ENCODE assay signal across 18 cellular contexts in genomic region chr12:28857327-28857726, GRCh38.
DNase-seq lines count a peak whose midpoint lies in the region; ATAC-seq, FAIRE-seq and TF ChIP-seq lines count a peak whose summit lies in the region.
"Had no signal": no experiment of that assay in that cellular context is flagged by ENCODE, and none has a peak within 500 bp of the region (broad histone marks: within the 10 kb centered on the region; RNA-seq: fewer than 3 reads in every experiment).

No MANE protein-coding gene starts in this region.

- H3K27me3 ChIP-seq in IMR-90 (ENCODE audit: control insufficient read depth, insufficient read depth, low read length) = no peaks in the 10 kb centered on the region
- no peaks in the 10 kb centered on the region for H3K27me3 ChIP-seq in OCI-LY3 (ENCODE audit: low read depth, low read length)
- H3K27me3 ChIP-seq in K562 (ENCODE audit: control insufficient read depth in 2 of 2, insufficient read depth in 2 of 2, low read length in 2 of 2) = no peaks in the 10 kb centered on the region
- H3K27me3 ChIP-seq: BE2C had no signal

- no peak overlapping the region for H2BK15ac ChIP-seq in IMR-90 (ENCODE audit: low read depth, low read length)

- in situ Hi-C loops in IMR-90 (cut with MboI; ENCODE audit: low sequenced_read_pairs) = no loop called here
- in situ Hi-C loops in K562 (cut with MboI) = no loop called here

- H3K27ac ChIP-seq in A549 = no peak overlapping the region
- no peak overlapping the region for H3K27ac ChIP-seq in IMR-90 (ENCODE audit: insufficient read depth, low read length)
- H3K27ac ChIP-seq in OCI-LY3 (ENCODE audit: low read length) = peak overlapping the region; percentile 81
- H3K27ac ChIP-seq in K562 (ENCODE audit: extremely low read depth, low read depth, low read length) = no peak overlapping the region
- H3K27ac ChIP-seq: C4-2B had no signal

- H2BK120ac ChIP-seq in IMR-90 (ENCODE audit: low read depth, low read length) = no peak overlapping the region

- H3K4me3 ChIP-seq in A549 (no peak overlapping the region), IMR-90 (ENCODE audit: insufficient read depth, low read depth, low read length) (no peak overlapping the region), OCI-LY3 (ENCODE audit: low read length) (peak overlapping the region; percentile 50), K562 (no peak overlapping the region)

- FAIRE-seq in A549 (lab: Jason Lieb, UNC) = no peak
- no peak for FAIRE-seq in K562 (lab: Jason Lieb, UNC)
- no peak for FAIRE-seq in frontal cortex (lab: Jason Lieb, UNC)
- FAIRE-seq: A204.1, G401.6, GM12891 had no signal

- no peak for DNase-seq in A549 (ENCODE audit: low read depth in 1 of 2, low spot score in 1 of 2)
- DNase-seq in IMR-90 = no peak
- no peak for DNase-seq in K562 (ENCODE audit: extremely low read depth in 1 of 4, low spot score in 3 of 4)
- no peak for DNase-seq in mucosa of gallbladder (ENCODE audit: low spot score)
- no peak for DNase-seq in frontal cortex (ENCODE audit: low spot score in 2 of 2)
- no peak for DNase-seq in stimulated activated CD4-positive, alpha-beta T cell treated with anti-CD3 and anti-CD28 coated beads, Interleukin-4, amount 100 ng/mL, for 4 hours
- DNase-seq in OCI-M2 (lab: John Stamatoyannopoulos, UW; ENCODE audit: unreplicated experiment) = no peak
- DNase-seq: BE2C; CD4-positive, alpha-beta memory T cell; DMS153; EL; GOT3; H9 had no signal

- ATAC-seq in A549 = no peak
- no peak for ATAC-seq in IMR-90 (ENCODE audit: low read depth)
- no peak for ATAC-seq in K562

- CTCF ChIA-PET in A549 (lab: Yijun Ruan, JAX) (interaction anchor here (1.2 kb wide), 1 partner anchor 126 kb away, joined by 3 read pairs; no protein-coding TSS in a partner anchor), IMR-90 (lab: Yijun Ruan, JAX) (interaction anchor here (0.7 to 1.2 kb wide), 2 partner anchors 164 to 1581 kb away, joined by 3 read pairs; no protein-coding TSS in a partner anchor), K562 (lab: Yijun Ruan, JAX; ENCODE audit: low intra/inter-chr PET ratio) (no interaction called here)

- H2BK5ac ChIP-seq in IMR-90 (ENCODE audit: low read depth, low read length, poor library complexity, severe bottlenecking) = no peak overlapping the region

- H3K4ac ChIP-seq in IMR-90 (ENCODE audit: low read depth, low read length) = no peak overlapping the region

- H4K5ac ChIP-seq in IMR-90 (ENCODE audit: low read depth, low read length) = no peak overlapping the region

- H2AFZ ChIP-seq in IMR-90 (replicated peaks; ENCODE audit: low read length, poor library complexity) = no peak overlapping the region
- H2AFZ ChIP-seq in OCI-LY3 (ENCODE audit: low read depth, low read length) = no peak overlapping the region
- no peak overlapping the region for H2AFZ ChIP-seq in K562 (ENCODE audit: low read depth, low read length)

- no peak overlapping the region for H3K23ac ChIP-seq in IMR-90 (ENCODE audit: low read depth, low read length)

- no peak overlapping the region for H2BK20ac ChIP-seq in IMR-90 (ENCODE audit: low read depth, low read length)

- no peak for TF ChIP-seq CTCF in A549 (IDR thresholded peaks at IDR 0.05)
- TF ChIP-seq CTCF in IMR-90 (conservative IDR thresholded peaks at IDR 0.05; ENCODE audit: low read depth, low read length) = no peak
- no peak for TF ChIP-seq CTCF in OCI-LY3 (IDR thresholded peaks at IDR 0.05; ENCODE audit: low read depth, low read length)
- TF ChIP-seq CTCF in K562 (IDR thresholded peaks at IDR 0.05 in 2 of 3, conservative IDR thresholded peaks at IDR 0.05 in 1 of 3; ENCODE audit: insufficient read depth in 2 of 3, low read depth in 1 of 3, low read length in 3 of 3) = no peak

- H4K20me1 ChIP-seq in IMR-90 (ENCODE audit: insufficient read depth, low read length) (no peaks in the 10 kb centered on the region), OCI-LY3 (ENCODE audit: insufficient read depth, low read length) (no peaks in the 10 kb centered on the region), K562 (replicated peaks; ENCODE audit: control insufficient read depth, insufficient read depth, low read length) (no peaks in the 10 kb centered on the region)

- TF ChIP-seq RAD21 in A549 (conservative IDR thresholded peaks at IDR 0.05 in 1 of 2, IDR thresholded peaks at IDR 0.05 in 1 of 2) (no peak), IMR-90 (IDR thresholded peaks at IDR 0.05; ENCODE audit: low read length) (no peak), K562 (CRISPR knock-in tag; conservative IDR thresholded peaks at IDR 0.05 in 1 of 2, IDR thresholded peaks at IDR 0.05 in 1 of 2) (no peak)

- H4K8ac ChIP-seq in IMR-90 (ENCODE audit: low read depth in 2 of 2, low read length in 2 of 2) = no peak overlapping the region

- POLR2A ChIA-PET in A549 (lab: Yijun Ruan, JAX) = no interaction called here
- POLR2A ChIA-PET in IMR-90 (lab: Charles Lee; ENCODE audit: unreplicated experiment) = no interaction called here
- POLR2A ChIA-PET in K562 (lab: Yijun Ruan, JAX) = interaction anchor here (1.8 kb wide), 1 partner anchor 7 kb away, joined by 6 read pairs; no protein-coding TSS in a partner anchor

- no peaks in the 10 kb centered on the region for H3K79me1 ChIP-seq in IMR-90 (ENCODE audit: low read depth in 1 of 2, low read length in 2 of 2)

- TF ChIP-seq EP300 in A549 (IDR thresholded peaks at IDR 0.05) = no peak
- TF ChIP-seq EP300 in K562 (IDR thresholded peaks at IDR 0.05; ENCODE audit: low read length) = no peak

- no peak for TF ChIP-seq POLR2A in A549 (IDR thresholded peaks at IDR 0.05; ENCODE audit: low read length)
- no peak for TF ChIP-seq POLR2A in IMR-90 (IDR thresholded peaks at IDR 0.05; ENCODE audit: low read depth, low read length)
- no peak for TF ChIP-seq POLR2A in K562 (conservative IDR thresholded peaks at IDR 0.05)

- no TSS peak for BruUV-seq in IMR-90 (replicated peaks; lab: Mats Ljungman, UMichigan)
- BruUV-seq in K562 (replicated peaks; lab: Mats Ljungman, UMichigan) = no TSS peak

- H3K36me3 ChIP-seq in IMR-90 (ENCODE audit: control insufficient read depth, insufficient read depth, low read length) = no peaks in the 10 kb centered on the region
- no peaks in the 10 kb centered on the region for H3K36me3 ChIP-seq in OCI-LY3 (replicated peaks; ENCODE audit: low read depth, low read length)
- no peaks in the 10 kb centered on the region for H3K36me3 ChIP-seq in K562 (ENCODE audit: control insufficient read depth, insufficient read depth, low read length)
- H3K36me3 ChIP-seq: BE2C had no signal

- H3K9me3 ChIP-seq in A549 = no peaks in the 10 kb centered on the region
- no peaks in the 10 kb centered on the region for H3K9me3 ChIP-seq in IMR-90 (ENCODE audit: control insufficient read depth, insufficient read depth, low read length)
- no peaks in the 10 kb centered on the region for H3K9me3 ChIP-seq in OCI-LY3 (ENCODE audit: insufficient read depth, low read length)
- no peaks in the 10 kb centered on the region for H3K9me3 ChIP-seq in K562 (replicated peaks; ENCODE audit: control insufficient read depth, insufficient read depth, low read depth, low read length)
- H3K9me3 ChIP-seq: BE2C had no signal

- H2AK9ac ChIP-seq in IMR-90 (replicated peaks; ENCODE audit: low read depth, low read length, poor library complexity) = no peak overlapping the region

- H3K9me1 ChIP-seq in IMR-90 (ENCODE audit: insufficient read depth, low read length) (no peaks in the 10 kb centered on the region), K562 (ENCODE audit: control insufficient read depth, insufficient read depth, low read length) (no peaks in the 10 kb centered on the region)

- no peak overlapping the region for H2AK5ac ChIP-seq in IMR-90 (ENCODE audit: low read depth, low read length)

- intact Hi-C loops in IMR-90 (cut with micrococcal nuclease) (no loop called here), K562 (cut with micrococcal nuclease) (no loop called here)

- no peaks in the 10 kb centered on the region for H3K4me1 ChIP-seq in A549
- H3K4me1 ChIP-seq in IMR-90 (ENCODE audit: control insufficient read depth, insufficient read depth, low read length) = no peaks in the 10 kb centered on the region
- peaks cover 40% of the 10 kb centered on the region for H3K4me1 ChIP-seq in OCI-LY3 (ENCODE audit: low read length)
- no peaks in the 10 kb centered on the region for H3K4me1 ChIP-seq in K562 (replicated peaks in 1 of 2; ENCODE audit: control insufficient read depth in 2 of 2, insufficient read depth in 2 of 2, low read length in 2 of 2)
- H3K4me1 ChIP-seq: BE2C had no signal

- dilution Hi-C loops in IMR-90 (cut with HindIII; ENCODE audit: low sequenced_read_pairs, unreplicated experiment) = no loop called here

- no peak overlapping the region for H3K4me2 ChIP-seq in A549
- H3K4me2 ChIP-seq in IMR-90 (ENCODE audit: low read depth, low read length) = no peak overlapping the region
- peak overlapping the region; percentile 61 for H3K4me2 ChIP-seq in OCI-LY3 (ENCODE audit: low read length)
- H3K4me2 ChIP-seq in K562 (ENCODE audit: insufficient read depth, low read length) = no peak overlapping the region

- H4K91ac ChIP-seq in IMR-90 (ENCODE audit: insufficient read depth, low read depth, low read length) = no peak overlapping the region

- no peak overlapping the region for H3K9ac ChIP-seq in IMR-90 (ENCODE audit: low read depth, low read length)
- H3K9ac ChIP-seq in OCI-LY3 (ENCODE audit: low read length) = peak overlapping the region; percentile 5; the same call in 1 of the 2 replicates
- H3K9ac ChIP-seq in K562 (ENCODE audit: insufficient read depth in 1 of 2, low read depth in 2 of 2, low read length in 2 of 2) = no peak overlapping the region

- no peak overlapping the region for H3K18ac ChIP-seq in IMR-90 (ENCODE audit: low read depth, low read length)

- H3K79me2 ChIP-seq in OCI-LY3 (ENCODE audit: low read length) = no peaks in the 10 kb centered on the region
- no peaks in the 10 kb centered on the region for H3K79me2 ChIP-seq in K562 (ENCODE audit: control insufficient read depth, insufficient read depth, low read length)

- no peak overlapping the region for H3K14ac ChIP-seq in IMR-90 (replicated peaks; ENCODE audit: low read depth, low read length)

- no peak overlapping the region for H3K56ac ChIP-seq in IMR-90 (ENCODE audit: extremely low read depth, insufficient read depth, low read length)

TF ChIP-seq in A549, 52 proteins besides CTCF, POLR2A, EP300 and RAD21:
- TF ChIP-seq SMC3 (IDR thresholded peaks at IDR 0.05) = no peak
- TF ChIP-seq MAFK (IDR thresholded peaks at IDR 0.05; ENCODE audit: partially characterized antibody) = peak; percentile 60

TF ChIP-seq in IMR-90, 13 proteins besides CTCF, POLR2A, EP300 and RAD21 (continues in another document):
- peak; percentile 36; the same call in 1 of the 2 replicates for TF ChIP-seq CEBPB (IDR thresholded peaks at IDR 0.05; ENCODE audit: low read depth, low read length)

TF ChIP-seq in K562, 482 proteins besides CTCF, POLR2A, EP300 and RAD21 (continues in another document):
- TF ChIP-seq CEBPG (CRISPR knock-in tag; IDR thresholded peaks at IDR 0.05) (no peak), CEBPG (tag; conservative IDR thresholded peaks at IDR 0.05 in 1 of 2, IDR thresholded peaks at IDR 0.05 in 1 of 2) (peak; percentile 43 to 68; a peak in 2 of 4 replicates), HMG20A (CRISPR knock-in tag; conservative IDR thresholded peaks at IDR 0.05) (no peak)

Comparison
In these comparisons a context has a peak if more than half of its experiments do, and no peak if none do; other contexts are left out.
1. Of the 35 proteins assayed by ChIP-seq in both K562 and A549: peak only in K562: CEBPB; only in A549: MAFK; in both: none; in neither: 33.